Comparison of ENCODE assay signal across 8 cellular contexts in the genomic region with DNA sequence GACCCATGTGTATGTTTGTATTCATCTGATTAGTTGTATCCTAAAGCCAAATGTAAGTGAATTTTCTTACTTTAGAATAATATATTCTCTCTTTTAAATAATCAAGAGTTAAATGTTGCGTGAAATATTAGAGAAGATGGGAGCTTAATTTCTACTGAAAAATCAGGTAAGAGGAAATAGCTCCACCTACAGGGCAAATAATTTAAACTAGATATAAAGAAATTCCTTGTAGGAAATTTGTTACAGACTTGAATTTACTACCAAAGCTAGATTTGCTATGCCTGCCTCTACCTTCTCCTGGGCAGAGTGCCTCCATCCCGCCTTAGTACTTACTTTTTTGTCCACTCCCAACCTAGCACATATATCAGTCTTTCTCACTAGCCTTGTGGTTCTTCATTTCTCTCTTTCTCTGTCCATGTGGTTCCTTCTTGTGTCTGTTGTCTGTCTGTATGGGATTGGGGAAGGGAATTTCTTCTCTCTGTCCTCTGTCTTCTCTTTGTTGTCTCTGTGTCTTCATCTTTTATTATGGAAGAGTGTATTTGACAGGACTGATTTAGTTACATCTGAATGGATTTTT. TPM values are rescaled to one million over a fixed set of nuclear protein-coding genes. Genes with fewer than 3 reads are reported as not detected.
DNase-seq lines count a peak whose midpoint lies in the region; ATAC-seq and TF ChIP-seq lines count a peak whose summit lies in the region.

No MANE protein-coding gene starts in this region.

- POLR2A ChIA-PET in Caco-2 (lab: Charles Lee): no interaction called here

- H3K36me3 ChIP-seq in Caco-2 (ENCODE audit: control insufficient read depth, insufficient read depth, low read length): no peaks in the 10 kb centered on the region

- H3K4me1 ChIP-seq in Caco-2: no peaks in the 10 kb centered on the region

- no peaks in the 10 kb centered on the region for H3K27me3 Mint-ChIP-seq in Caco-2 (ENCODE audit: insufficient read depth, unreplicated experiment)

- no peak overlapping the region for H3K27ac Mint-ChIP-seq in Caco-2 (ENCODE audit: unreplicated experiment)

- no peaks in the 10 kb centered on the region for H3K27me3 ChIP-seq in Caco-2 (replicated peaks; ENCODE audit: control insufficient read depth, insufficient read depth, low read length)

- CTCF ChIA-PET in Caco-2 (lab: Charles Lee): interaction anchor here (0.6 to 2.8 kb wide), 14 partner anchors 8 to 1128 kb away, joined by 3 to 24 read pairs (median 5); partner anchors contain the start of gene PALS1

- BruUV-seq in Caco-2 (replicated peaks; lab: Mats Ljungman, UMichigan): no TSS peak

- no peak overlapping the region for H3K4me3 Mint-ChIP-seq in Caco-2 (ENCODE audit: unreplicated experiment)

- no peak for ATAC-seq in HG02610 (IDR thresholded peaks at IDR 0.05; ENCODE audit: unreplicated experiment)

- TF ChIP-seq CTCF in Caco-2 (IDR thresholded peaks at IDR 0.05; ENCODE audit: insufficient read depth in 1 of 2, low read depth in 1 of 2, low read length in 1 of 2, severe bottlenecking in 1 of 2, unreplicated experiment in 1 of 2) (peak; percentile 37 to 61), fibroblast of mammary gland (conservative IDR thresholded peaks at IDR 0.05; ENCODE audit: control insufficient read depth, insufficient read depth, low read depth, low read length) (peak; percentile 45)

- intact Hi-C loops in Caco-2 (cut with micrococcal nuclease; ENCODE audit: unreplicated experiment): loop anchor here (1.0 kb wide), 2 partner anchors 45 to 120 kb away; partner anchors contain the start of gene PALS1

- H3K36me3 Mint-ChIP-seq in Caco-2 (ENCODE audit: insufficient read depth, unreplicated experiment): peaks cover 12% of the 10 kb centered on the region

- no peaks in the 10 kb centered on the region for H3K9me3 ChIP-seq in Caco-2

- H3K9me3 Mint-ChIP-seq in Caco-2 (ENCODE audit: unreplicated experiment): no peaks in the 10 kb centered on the region

- no peaks in the 10 kb centered on the region for H3K4me1 Mint-ChIP-seq in Caco-2 (ENCODE audit: low read depth, unreplicated experiment)

- H3K4me3 ChIP-seq in Caco-2 (ENCODE audit: low read depth, low read length) (no peak overlapping the region), fibroblast of mammary gland (ENCODE audit: control insufficient read depth, low read depth, low read length) (no peak overlapping the region)

- peak in 1 of 2 experiments; percentile 25 for DNase-seq in Caco-2
- DNase-seq in HuH-7 (ENCODE audit: low spot score): peak; percentile 4
- DNase-seq in RPMI7951 (ENCODE audit: low read depth): peak; percentile 37
- peak; percentile 61 for DNase-seq in fibroblast of mammary gland (ENCODE audit: low read depth)
- peak; percentile 17 for DNase-seq in retina
- DNase-seq in activated CD4-positive, alpha-beta T cell treated with anti-CD3 and anti-CD28 coated beads for 4 hours: no peak
- no peak for DNase-seq in NCI-H774 (lab: John Stamatoyannopoulos, UW)

RNA-seq across cellular contexts. Expression of gene PALS1, which starts 44.7 kb away (rescaled TPM):
- 42.8 and 47.1 TPM in 2 replicates for total RNA-seq in Caco-2 (2022)
- total RNA-seq in RPMI7951 (2014; rRNA removed; shearing (Covaris generic)): 19.5 and 23.6 TPM in 2 replicates

Comparison
In these comparisons a context has a peak if more than half of its experiments do, and no peak if none do; other contexts are left out.
1. DNase-seq: peak in HuH-7 (single experiment), RPMI7951 (single experiment), fibroblast of mammary gland (single experiment) and retina (single experiment); none in activated CD4-positive, alpha-beta T cell treated with anti-CD3 and anti-CD28 coated beads for 4 hours (0 of 2) and NCI-H774 (single experiment).